Comparison of ENCODE assay signal across 1 cellular context in the genomic region with DNA sequence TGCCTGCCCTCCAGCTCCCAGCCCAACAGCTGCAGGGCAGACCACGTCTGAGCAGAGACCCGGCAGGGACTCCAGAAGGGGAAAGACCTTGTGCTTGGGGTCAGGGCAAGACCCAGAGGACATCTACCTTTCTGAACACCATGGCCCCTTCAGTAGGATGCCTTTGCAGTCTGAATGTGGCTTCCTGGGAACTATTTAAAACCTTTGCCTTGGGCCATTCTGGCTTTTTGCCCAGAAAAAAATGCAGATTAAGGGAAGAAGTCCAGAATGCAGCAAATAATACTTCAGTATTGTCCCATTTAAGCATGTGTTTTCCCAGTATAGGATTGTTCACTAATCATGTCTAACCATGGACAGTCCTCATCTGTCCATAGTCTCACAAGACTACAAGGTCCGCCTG.
TF ChIP-seq lines count a peak whose summit lies in the region.

No MANE protein-coding gene starts in this region.

TF ChIP-seq in HepG2, 621 proteins besides CTCF, POLR2A, EP300 and RAD21 (continued from another document):
- TF ChIP-seq, protein P1, sequence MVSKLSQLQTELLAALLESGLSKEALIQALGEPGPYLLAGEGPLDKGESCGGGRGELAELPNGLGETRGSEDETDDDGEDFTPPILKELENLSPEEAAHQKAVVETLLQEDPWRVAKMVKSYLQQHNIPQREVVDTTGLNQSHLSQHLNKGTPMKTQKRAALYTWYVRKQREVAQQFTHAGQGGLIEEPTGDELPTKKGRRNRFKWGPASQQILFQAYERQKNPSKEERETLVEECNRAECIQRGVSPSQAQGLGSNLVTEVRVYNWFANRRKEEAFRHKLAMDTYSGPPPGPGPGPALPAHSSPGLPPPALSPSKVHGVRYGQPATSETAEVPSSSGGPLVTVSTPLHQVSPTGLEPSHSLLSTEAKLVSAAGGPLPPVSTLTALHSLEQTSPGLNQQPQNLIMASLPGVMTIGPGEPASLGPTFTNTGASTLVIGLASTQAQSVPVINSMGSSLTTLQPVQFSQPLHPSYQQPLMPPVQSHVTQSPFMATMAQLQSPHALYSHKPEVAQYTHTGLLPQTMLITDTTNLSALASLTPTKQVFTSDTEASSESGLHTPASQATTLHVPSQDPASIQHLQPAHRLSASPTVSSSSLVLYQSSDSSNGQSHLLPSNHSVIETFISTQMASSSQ (IDR thresholded peaks at IDR 0.05; ENCODE audit: low read depth): no peak
- TF ChIP-seq, protein P1 (CRISPR knock-in tag; IDR thresholded peaks at IDR 0.05; ENCODE audit: borderline replicate concordance): no peak
- TF ChIP-seq, protein P2, sequence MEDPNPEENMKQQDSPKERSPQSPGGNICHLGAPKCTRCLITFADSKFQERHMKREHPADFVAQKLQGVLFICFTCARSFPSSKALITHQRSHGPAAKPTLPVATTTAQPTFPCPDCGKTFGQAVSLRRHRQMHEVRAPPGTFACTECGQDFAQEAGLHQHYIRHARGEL (CRISPR knock-in tag; IDR thresholded peaks at IDR 0.05): no peak
- TF ChIP-seq, protein P3, sequence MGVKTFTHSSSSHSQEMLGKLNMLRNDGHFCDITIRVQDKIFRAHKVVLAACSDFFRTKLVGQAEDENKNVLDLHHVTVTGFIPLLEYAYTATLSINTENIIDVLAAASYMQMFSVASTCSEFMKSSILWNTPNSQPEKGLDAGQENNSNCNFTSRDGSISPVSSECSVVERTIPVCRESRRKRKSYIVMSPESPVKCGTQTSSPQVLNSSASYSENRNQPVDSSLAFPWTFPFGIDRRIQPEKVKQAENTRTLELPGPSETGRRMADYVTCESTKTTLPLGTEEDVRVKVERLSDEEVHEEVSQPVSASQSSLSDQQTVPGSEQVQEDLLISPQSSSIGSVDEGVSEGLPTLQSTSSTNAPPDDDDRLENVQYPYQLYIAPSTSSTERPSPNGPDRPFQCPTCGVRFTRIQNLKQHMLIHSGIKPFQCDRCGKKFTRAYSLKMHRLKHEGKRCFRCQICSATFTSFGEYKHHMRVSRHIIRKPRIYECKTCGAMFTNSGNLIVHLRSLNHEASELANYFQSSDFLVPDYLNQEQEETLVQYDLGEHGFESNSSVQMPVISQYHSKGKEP (CRISPR knock-in tag; IDR thresholded peaks at IDR 0.05): no peak
- TF ChIP-seq, protein P4, sequence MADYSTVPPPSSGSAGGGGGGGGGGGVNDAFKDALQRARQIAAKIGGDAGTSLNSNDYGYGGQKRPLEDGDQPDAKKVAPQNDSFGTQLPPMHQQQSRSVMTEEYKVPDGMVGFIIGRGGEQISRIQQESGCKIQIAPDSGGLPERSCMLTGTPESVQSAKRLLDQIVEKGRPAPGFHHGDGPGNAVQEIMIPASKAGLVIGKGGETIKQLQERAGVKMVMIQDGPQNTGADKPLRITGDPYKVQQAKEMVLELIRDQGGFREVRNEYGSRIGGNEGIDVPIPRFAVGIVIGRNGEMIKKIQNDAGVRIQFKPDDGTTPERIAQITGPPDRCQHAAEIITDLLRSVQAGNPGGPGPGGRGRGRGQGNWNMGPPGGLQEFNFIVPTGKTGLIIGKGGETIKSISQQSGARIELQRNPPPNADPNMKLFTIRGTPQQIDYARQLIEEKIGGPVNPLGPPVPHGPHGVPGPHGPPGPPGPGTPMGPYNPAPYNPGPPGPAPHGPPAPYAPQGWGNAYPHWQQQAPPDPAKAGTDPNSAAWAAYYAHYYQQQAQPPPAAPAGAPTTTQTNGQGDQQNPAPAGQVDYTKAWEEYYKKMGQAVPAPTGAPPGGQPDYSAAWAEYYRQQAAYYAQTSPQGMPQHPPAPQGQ (CRISPR knock-in tag; IDR thresholded peaks at IDR 0.05; ENCODE audit: borderline replicate concordance): no peak
